Comparison of ENCODE assay signal across 22 cellular contexts in genomic region chr17:40430272-40431230, GRCh38. TPM values are rescaled to one million over a fixed set of nuclear protein-coding genes. Genes with fewer than 3 reads are reported as not detected.
DNase-seq lines count a peak whose midpoint lies in the region; ATAC-seq and TF ChIP-seq lines count a peak whose summit lies in the region.
"Had no signal": no experiment of that assay in that cellular context is flagged by ENCODE, and none has a peak within 500 bp of the region (broad histone marks: within the 10 kb centered on the region; RNA-seq: fewer than 3 reads in every experiment).

No MANE protein-coding gene starts in this region.

- no peak overlapping the region for H2BK20ac ChIP-seq in H9 (ENCODE audit: low read depth, low read length, poor library complexity, severe bottlenecking)

- no peak overlapping the region for H3K4me3 ChIP-seq in MG63
- H3K4me3 ChIP-seq: A549, BLaER1, GM23248 had no signal

- DNase-seq in activated T-cell treated with anti-CD3 and anti-CD28 coated beads, Interleukin-2, amount 50 U/mL, for 24 hours = peak; percentile 20
- DNase-seq in activated T-cell treated with anti-CD3 and anti-CD28 coated beads, Interleukin-2, amount 50 U/mL, for 72 hours = no peak
- DNase-seq in H9 = peak; percentile 14
- peak; percentile 54 for DNase-seq in chondrocyte (ENCODE audit: low spot score)
- DNase-seq in sciatic nerve (ENCODE audit: low spot score) = peak; percentile 28
- no peak for DNase-seq in MG63
- DNase-seq in T-cell = no peak
- DNase-seq: CD4-positive, alpha-beta memory T cell; DMS153; GDM1; GM23248; HCEC 1CT; IMR-90; NCI-H1417 treated with DMSO at 0.1 percent for 48 hours; NCI-H187 treated with DMSO at 0.1 percent for 48 hours; NCI-H2227 treated with DMSO at 0.1 percent for 48 hours; NCI-H510A treated with DMSO at 0.1 percent for 48 hours; NCI-H774; OCI-M1 had no signal

- ATAC-seq in activated T-cell treated with anti-CD3 and anti-CD28 coated beads, Interleukin-2, amount 50 U/mL, for 72 hours (replicated peaks in 1 of 2) = no peak
- ATAC-seq in sciatic nerve (no peak), HG03159 (IDR thresholded peaks at IDR 0.05; ENCODE audit: unreplicated experiment) (no peak), T-cell (replicated peaks in 1 of 4) (no peak)
- ATAC-seq: A549 had no signal

- H2BK120ac ChIP-seq in H9 (ENCODE audit: low read depth, low read length, poor library complexity, severe bottlenecking) = no peak overlapping the region

- no peak overlapping the region for H3K27ac ChIP-seq in H9 (ENCODE audit: insufficient read length, low read depth, low read length)
- H3K27ac ChIP-seq: A549, BLaER1, GM23248 had no signal

- no peak overlapping the region for H4K8ac ChIP-seq in H9 (replicated peaks; ENCODE audit: insufficient read length, low read depth, low read length)

- intact Hi-C loops in sciatic nerve (cut with DNase I) = loop anchor here (10.0 kb wide), 1 partner anchor 124 kb away; no protein-coding TSS in a partner anchor

- H3K27me3 ChIP-seq in H9 (ENCODE audit: insufficient read depth, low read length) (no peaks in the 10 kb centered on the region), MG63 (no peaks in the 10 kb centered on the region)
- H3K27me3 ChIP-seq: BLaER1 had no signal

- no peak overlapping the region for H2AFZ ChIP-seq in H9 (ENCODE audit: low read length)
- H2AFZ ChIP-seq: GM23248 had no signal

- CTCF ChIA-PET in T-cell (lab: Charles Lee) = interaction anchor here in 1 of 2 donors (1.2 kb wide), 1 partner anchor 13 kb away, joined by 3 read pairs; the partner anchor contains the start of gene TOP2A

- no peaks in the 10 kb centered on the region for H3K79me2 ChIP-seq in H9 (ENCODE audit: insufficient read depth, low read length)

- no peaks in the 10 kb centered on the region for H3K4me1 ChIP-seq in H9 (ENCODE audit: insufficient read depth, low read length)

- no peaks in the 10 kb centered on the region for H3K9me3 Mint-ChIP-seq in activated T-cell treated with anti-CD3 and anti-CD28 coated beads, Interleukin-2, amount 50 U/mL, for 24 hours
- H3K9me3 Mint-ChIP-seq in activated T-cell treated with anti-CD3 and anti-CD28 coated beads, Interleukin-2, amount 50 U/mL, for 72 hours = no peaks in the 10 kb centered on the region
- H3K9me3 Mint-ChIP-seq in H9 (peaks cover 0 to 9% of the 10 kb centered on the region in 2 experiments; a peak in 4 of 5 replicates), chondrocyte (ENCODE audit: low read depth) (no peaks in the 10 kb centered on the region), T-cell (no peaks in the 10 kb centered on the region)
- H3K9me3 Mint-ChIP-seq: CD4-positive, alpha-beta memory T cell had no signal

- no peak overlapping the region for H3K23ac ChIP-seq in H9 (ENCODE audit: insufficient read length, low read depth, low read length)

- H3K9me3 ChIP-seq in H9 (ENCODE audit: control insufficient read depth, low read depth, low read length) (no peaks in the 10 kb centered on the region), MG63 (no peaks in the 10 kb centered on the region)
- H3K9me3 ChIP-seq: A549 had no signal

- no peak overlapping the region for H4K91ac ChIP-seq in H9 (ENCODE audit: insufficient read length, low read depth, low read length)

- no peak overlapping the region for H2BK5ac ChIP-seq in H9 (ENCODE audit: insufficient read length, low read length)

- H3T11ph ChIP-seq in H9 (ENCODE audit: low read length) = no peak overlapping the region

- no peak overlapping the region for H3K27ac Mint-ChIP-seq in activated T-cell treated with anti-CD3 and anti-CD28 coated beads, Interleukin-2, amount 50 U/mL, for 24 hours
- H3K27ac Mint-ChIP-seq in activated T-cell treated with anti-CD3 and anti-CD28 coated beads, Interleukin-2, amount 50 U/mL, for 72 hours = no peak overlapping the region
- H3K27ac Mint-ChIP-seq in H9 = no peak overlapping the region
- no peak overlapping the region for H3K27ac Mint-ChIP-seq in chondrocyte (ENCODE audit: unreplicated experiment)
- H3K27ac Mint-ChIP-seq in T-cell = peak overlapping the region in 1 of 2 donors; percentile 23

- H3K79me1 ChIP-seq in H9 (ENCODE audit: insufficient read depth, low read depth, low read length, poor library complexity, severe bottlenecking) = no peaks in the 10 kb centered on the region

- H4K5ac ChIP-seq in H9 (ENCODE audit: insufficient read length, low read depth, low read length) = no peak overlapping the region

- no peak overlapping the region for H2AK5ac ChIP-seq in H9 (ENCODE audit: insufficient read length, low read length)

- no peak overlapping the region for H3K14ac ChIP-seq in H9 (ENCODE audit: insufficient read depth, low read length)

- POLR2A ChIA-PET in T-cell (lab: Charles Lee) = interaction anchor here in 1 of 2 donors (0.5 to 0.7 kb wide), 3 partner anchors 37 to 207 kb away, joined by 4 to 6 read pairs (median 5); no protein-coding TSS in a partner anchor

- H4K20me1 ChIP-seq in H9 (ENCODE audit: control insufficient read depth, insufficient read depth, insufficient read length) = no peaks in the 10 kb centered on the region
- H4K20me1 ChIP-seq: BLaER1 had no signal

- no peak overlapping the region for H2BK15ac ChIP-seq in H9 (ENCODE audit: low read depth, low read length)

- no peaks in the 10 kb centered on the region for H3K36me3 ChIP-seq in MG63
- H3K36me3 ChIP-seq: BLaER1 had no signal

- H3K36me3 Mint-ChIP-seq in activated T-cell treated with anti-CD3 and anti-CD28 coated beads, Interleukin-2, amount 50 U/mL, for 24 hours (ENCODE audit: low read depth) = no peaks in the 10 kb centered on the region
- H3K36me3 Mint-ChIP-seq in activated T-cell treated with anti-CD3 and anti-CD28 coated beads, Interleukin-2, amount 50 U/mL, for 72 hours (ENCODE audit: insufficient read depth in 2 of 2) = no peaks in the 10 kb centered on the region
- H3K36me3 Mint-ChIP-seq in H9 (ENCODE audit: insufficient read depth in 1 of 3, low read depth in 3 of 3) (peaks cover 0 to 2% (median 0%) of the 10 kb centered on the region in 3 experiments; a peak in 1 of 7 replicates), chondrocyte (ENCODE audit: low read depth) (no peaks in the 10 kb centered on the region), T-cell (no peaks in the 10 kb centered on the region)
- H3K36me3 Mint-ChIP-seq: CD4-positive, alpha-beta memory T cell had no signal

- H3K4me1 Mint-ChIP-seq in activated T-cell treated with anti-CD3 and anti-CD28 coated beads, Interleukin-2, amount 50 U/mL, for 24 hours (ENCODE audit: low read depth) = peaks cover 38% of the 10 kb centered on the region
- peaks cover 60% of the 10 kb centered on the region for H3K4me1 Mint-ChIP-seq in activated T-cell treated with anti-CD3 and anti-CD28 coated beads, Interleukin-2, amount 50 U/mL, for 72 hours (ENCODE audit: low read depth)
- peaks cover 16 to 17% of the 10 kb centered on the region in 2 experiments for H3K4me1 Mint-ChIP-seq in H9
- peaks cover 12% of the 10 kb centered on the region for H3K4me1 Mint-ChIP-seq in chondrocyte (ENCODE audit: low read depth)
- H3K4me1 Mint-ChIP-seq in T-cell = peaks cover 26 to 32% (median 28%) of the 10 kb centered on the region in 3 donors

- no CpG with 5 or more reads among the region's 10 CpGs for WGBS in H9 (ENCODE audit: extremely low coverage, insufficient read length, low lambda C conversion rate)

- H3K9ac ChIP-seq in H9 (ENCODE audit: extremely low read depth, insufficient read length, low read length) = no peak overlapping the region
- H3K9ac ChIP-seq: BLaER1, GM23248 had no signal

- H2BK12ac ChIP-seq in H9 (ENCODE audit: insufficient read length, low read depth, low read length) = no peak overlapping the region

- no peak overlapping the region for H3K18ac ChIP-seq in H9 (ENCODE audit: insufficient read length, low read depth, low read length)

- no peaks in the 10 kb centered on the region for H3K23me2 ChIP-seq in H9 (ENCODE audit: insufficient read length, low read depth, low read length, poor library complexity, severe bottlenecking)

- no peak for TF ChIP-seq CTCF in H9 (conservative IDR thresholded peaks at IDR 0.05)
- no peak for TF ChIP-seq CTCF in chondrocyte (IDR thresholded peaks at IDR 0.05)

- H3K4me3 Mint-ChIP-seq in activated T-cell treated with anti-CD3 and anti-CD28 coated beads, Interleukin-2, amount 50 U/mL, for 24 hours = no peak overlapping the region
- no peak overlapping the region for H3K4me3 Mint-ChIP-seq in activated T-cell treated with anti-CD3 and anti-CD28 coated beads, Interleukin-2, amount 50 U/mL, for 72 hours
- H3K4me3 Mint-ChIP-seq in H9 = no peak overlapping the region
- H3K4me3 Mint-ChIP-seq in chondrocyte (ENCODE audit: unreplicated experiment) = no peak overlapping the region
- no peak overlapping the region for H3K4me3 Mint-ChIP-seq in T-cell
- H3K4me3 Mint-ChIP-seq: CD4-positive, alpha-beta memory T cell had no signal

- no peak overlapping the region for H3K56ac ChIP-seq in H9 (ENCODE audit: insufficient read length, low read depth, low read length)

- no peak overlapping the region for H3K4ac ChIP-seq in H9 (ENCODE audit: low read depth, low read length)

- no peaks in the 10 kb centered on the region for H3K27me3 Mint-ChIP-seq in activated T-cell treated with anti-CD3 and anti-CD28 coated beads, Interleukin-2, amount 50 U/mL, for 24 hours
- H3K27me3 Mint-ChIP-seq in activated T-cell treated with anti-CD3 and anti-CD28 coated beads, Interleukin-2, amount 50 U/mL, for 72 hours (ENCODE audit: low read depth) = peaks cover 8% of the 10 kb centered on the region
- H3K27me3 Mint-ChIP-seq in H9 (ENCODE audit: low read depth) (peaks cover 4% of the 10 kb centered on the region; the same call in 1 of the 2 replicates), chondrocyte (ENCODE audit: low read depth) (no peaks in the 10 kb centered on the region), T-cell (no peaks in the 10 kb centered on the region)
- H3K27me3 Mint-ChIP-seq: CD4-positive, alpha-beta memory T cell had no signal

- no peak overlapping the region for H3K4me2 ChIP-seq in H9 (ENCODE audit: insufficient read depth, insufficient read length, low read length)
- H3K4me2 ChIP-seq: A549, BLaER1 had no signal

RNA-seq across cellular contexts. Expression of gene IGFBP4, which starts 12.7 kb away (rescaled TPM):
- total RNA-seq in activated T-cell treated with anti-CD3 and anti-CD28 coated beads, Interleukin-2, amount 50 U/mL, for 72 hours = 10 to 100 TPM; 47.1 to 58.4 TPM
- total RNA-seq in H9 (2021) (49.9 and 51.1 TPM in 2 replicates), chondrocyte (351 to 496 TPM (median 486 TPM) in 3 replicates), sciatic nerve (680 TPM), T-cell (10 to 100 TPM in 3 of 5 donors, 1 to 10 TPM in 2; 4.0 to 12.3 (median 11.3) TPM)
- 7.9 and 12.4 TPM in 2 replicates for total RNA-seq in MG63 (2014; rRNA removed; shearing (Covaris generic); ENCODE audit: low replicate concordance)

RNA-seq across cellular contexts. Expression of gene TOP2A, which starts 12.9 kb away (rescaled TPM):
- total RNA-seq in activated T-cell treated with anti-CD3 and anti-CD28 coated beads, Interleukin-2, amount 50 U/mL, for 72 hours = 100 to 1,000 TPM; 324 to 425 TPM
- total RNA-seq in H9 (2021) (230 TPM in 2 replicates), chondrocyte (24.6 to 28.2 TPM (median 27.8 TPM) in 3 replicates), sciatic nerve (1.4 TPM), T-cell (1 to 10 TPM; 2.3 to 4.2 (median 2.7) TPM)
- 138 and 187 TPM in 2 replicates for total RNA-seq in MG63 (2014; rRNA removed; shearing (Covaris generic); ENCODE audit: low replicate concordance)

Comparison
In these comparisons a context has a peak if more than half of its experiments do, and no peak if none do; other contexts are left out.
1. DNase-seq: peak in activated T-cell treated with anti-CD3 and anti-CD28 coated beads, Interleukin-2, amount 50 U/mL, for 24 hours (single experiment), H9 (single experiment), chondrocyte (single experiment) and sciatic nerve (single experiment); none in activated T-cell treated with anti-CD3 and anti-CD28 coated beads, Interleukin-2, amount 50 U/mL, for 72 hours (0 of 2), MG63 (single experiment) and T-cell (0 of 34).